ENCODE assay signal across 34 cellular contexts in the genomic region with DNA sequence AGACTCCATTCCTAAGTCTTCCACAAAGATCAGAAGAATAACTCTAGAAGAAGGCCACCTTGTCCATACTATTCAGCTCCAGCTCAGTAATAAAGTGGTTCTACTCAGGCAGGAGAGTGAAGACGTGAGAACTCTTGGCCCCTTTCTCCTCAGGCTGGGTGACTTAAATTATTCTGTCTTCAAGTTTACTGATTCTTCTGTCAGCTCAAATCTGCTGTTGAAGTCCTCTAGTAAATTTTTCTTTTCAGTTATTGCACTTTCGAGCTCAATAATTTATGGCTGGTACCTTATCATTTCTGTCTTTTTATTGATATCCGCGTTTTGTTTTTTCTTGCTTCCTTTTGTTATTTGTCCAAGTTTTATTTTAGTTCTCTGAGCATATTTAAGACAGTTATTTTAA.
"Had no signal": no experiment of that assay in that cellular context is flagged by ENCODE, and none has a peak within 500 bp of the region (broad histone marks: within the 10 kb centered on the region; RNA-seq: fewer than 3 reads in every experiment).

No MANE protein-coding gene starts in this region.

- H3K36me3 ChIP-seq: MG63 had no signal

- H3K4me2 ChIP-seq: KMS-11 had no signal

- H3K27ac ChIP-seq: KMS-11 had no signal

- DNase-seq: Kasumi-1, MG63, MM.1S, MV-4-11, NCI-H1048, NCI-H1092, NCI-H1092 treated with DMSO at 0.1 percent for 48 hours, NCI-H1105, NCI-H1105 treated with DMSO at 0.1 percent for 48 hours, NCI-H1417, NCI-H1417 treated with DMSO at 0.1 percent for 48 hours, NCI-H1436, NCI-H1436 treated with DMSO at 0.1 percent for 48 hours, NCI-H146, NCI-H1694, NCI-H1694 treated with DMSO at 0.1 percent for 48 hours, NCI-H187, NCI-H187 treated with DMSO at 0.1 percent for 48 hours, NCI-H1930, NCI-H2029, NCI-H2029 treated with DMSO at 0.1 percent for 48 hours, NCI-H2081, NCI-H2081 treated with DMSO at 0.1 percent for 48 hours, NCI-H2107, NCI-H2171, NCI-H2171 treated with DMSO at 0.1 percent for 48 hours, NCI-H2227 treated with DMSO at 0.1 percent for 48 hours, NCI-H226, NCI-H345, NCI-H446, NCI-H446 treated with DMSO at 0.1 percent for 48 hours, NCI-H510A, NCI-H510A treated with DMSO at 0.1 percent for 48 hours had no signal

- H3K9ac ChIP-seq: KMS-11 had no signal

- H3K4me3 ChIP-seq: MG63 had no signal

- H3K27me3 ChIP-seq: MG63 had no signal

- H3K9me3 ChIP-seq: MG63 had no signal
